28 cellular contexts compared by ENCODE assay signal in genomic region chr3:30719536-30719935, GRCh38.
"Had no signal": no experiment of that assay in that cellular context is flagged by ENCODE, and none has a peak within 500 bp of the region (broad histone marks: within the 10 kb centered on the region; RNA-seq: fewer than 3 reads in every experiment).

No MANE protein-coding gene starts in this region.

- H3K27ac ChIP-seq: left lung, lower lobe of right lung, neural progenitor cell, neutrophil, ovary, skin epidermis, stomach, testis, thyroid gland, transverse colon, upper lobe of left lung had no signal

- H2AFZ ChIP-seq: neural progenitor cell had no signal

- H3K27me3 ChIP-seq: left lung, neural progenitor cell, neutrophil, ovary, stomach, testis, thyroid gland, transverse colon, upper lobe of left lung had no signal

- FAIRE-seq: keratinocyte had no signal

- H3K9ac ChIP-seq: neural progenitor cell had no signal

- H3K4me1 ChIP-seq: left lung, lower lobe of right lung, neural progenitor cell, testis had no signal

- H3K9me3 ChIP-seq: left lung, lower lobe of right lung, neutrophil, ovary, stomach, testis, thyroid gland, transverse colon, upper lobe of left lung had no signal

- H3K4me3 ChIP-seq: left lung, lower lobe of right lung, neural progenitor cell, ovary, skin epidermis, stomach, testis, thyroid gland, transverse colon, upper lobe of left lung had no signal

- H3K36me3 ChIP-seq: left lung, lower lobe of right lung, neural progenitor cell, neutrophil, ovary, stomach, thyroid gland, transverse colon, upper lobe of left lung had no signal

- ATAC-seq: left colon; left lung; lower lobe of right lung; natural killer cell; right cardiac atrium; sciatic nerve; stimulated activated naive B cell treated with anti-CD40 and anti-IgM and Interleukin-4, amounts not matched to agents 10 μg/mL and 1 μg/mL and 100 μg/mL, for 72 hours; stimulated activated naive CD8-positive, alpha-beta T cell treated with anti-CD3 and anti-CD28 coated beads, Interleukin-15, Interleukin-2, amounts not matched to agents 100 U/mL and 50 U/mL, for 24 hours had no signal

- H3K4me2 ChIP-seq: neural progenitor cell had no signal

- DNase-seq: hippocampal formation; left colon; left lung; lower lobe of right lung; mammary epithelial cell; mesendoderm; naive B cell; natural killer cell; nephron progenitor cell; ovary; retina; right cardiac atrium; stimulated activated CD4-positive, alpha-beta T cell treated with anti-CD3 and anti-CD28 coated beads, Interleukin-12 subunit alpha, Interleukin-12 subunit beta, amount 100 ng/mL, for 4 hours; stimulated activated CD4-positive, alpha-beta T cell treated with anti-CD3 and anti-CD28 coated beads, Interleukin-15, amount 100 ng/mL, for 24 hours; stimulated activated CD4-positive, alpha-beta T cell treated with anti-CD3 and anti-CD28 coated beads, Interleukin-2, amount 100 ng/mL, for 24 hours; stimulated activated CD4-positive, alpha-beta T cell treated with anti-CD3 and anti-CD28 coated beads, Interleukin-4, amount 100 ng/mL, for 1 hour; stimulated activated naive B cell treated with anti-CD40 and anti-IgM and Interleukin-4, amounts not matched to agents 10 μg/mL and 1 μg/mL and 100 μg/mL, for 72 hours; stimulated activated naive CD8-positive, alpha-beta T cell treated with anti-CD3 and anti-CD28 coated beads, Interleukin-15, Interleukin-2, amounts not matched to agents 100 U/mL and 50 U/mL, for 24 hours; stomach; testis; thyroid gland; transverse colon; upper lobe of left lung had no signal
